ENCODE assay signal across 12 cellular contexts in the genomic region with DNA sequence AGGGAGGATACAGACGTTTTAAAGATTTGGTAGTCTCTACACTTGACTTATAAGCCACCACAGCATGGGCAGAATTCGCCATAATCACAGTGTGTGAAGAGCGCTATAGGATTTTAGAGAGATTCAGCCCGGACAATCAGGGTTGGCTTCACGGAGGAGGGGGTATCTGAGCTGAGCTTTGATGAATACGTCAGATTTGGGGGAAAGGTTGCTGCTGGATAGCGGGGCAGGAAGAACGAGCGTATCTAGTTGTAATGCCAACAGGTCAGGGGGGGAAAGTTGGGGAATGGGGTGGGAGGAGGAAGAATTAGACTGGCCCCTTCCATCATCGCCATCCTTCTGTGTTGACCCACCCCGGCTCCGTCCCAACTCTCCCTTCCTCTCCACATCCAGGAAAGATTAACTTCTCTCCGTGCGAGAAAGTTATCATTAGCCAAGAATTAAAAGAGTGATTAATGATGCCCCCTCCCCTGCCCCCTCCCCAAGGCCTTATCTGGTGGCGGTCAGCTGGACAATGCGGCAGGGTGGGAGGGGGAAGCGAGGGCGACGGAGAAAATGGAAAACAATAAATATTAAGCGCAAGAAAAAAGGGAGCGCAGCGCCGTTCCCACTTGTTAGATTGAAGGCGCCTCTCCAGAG. TPM values are rescaled to one million over a fixed set of nuclear protein-coding genes. Genes with fewer than 3 reads are reported as not detected.
DNase-seq lines count a peak whose midpoint lies in the region; ATAC-seq and TF ChIP-seq lines count a peak whose summit lies in the region.
"Had no signal": no experiment of that assay in that cellular context is flagged by ENCODE, and none has a peak within 500 bp of the region (broad histone marks: within the 10 kb centered on the region; RNA-seq: fewer than 3 reads in every experiment).

No MANE protein-coding gene starts in this region.

- peak overlapping the region; percentile 13 for H3K4me2 ChIP-seq in osteoblast (ENCODE audit: insufficient read depth, low read length)

- no peaks in the 10 kb centered on the region for H4K20me1 ChIP-seq in osteoblast (ENCODE audit: insufficient read depth, low read length)

- H3K27me3 ChIP-seq in heart left ventricle (peaks cover 17 to 83% (median 58%) of the 10 kb centered on the region in 9 donors), right atrium auricular region (peaks cover 0 to 6% of the 10 kb centered on the region in 2 donors), osteoblast (ENCODE audit: insufficient read depth, low read length) (peaks cover 52% of the 10 kb centered on the region), uterus (no peaks in the 10 kb centered on the region), Peyer's patch (peaks cover 0 to 6% of the 10 kb centered on the region in 2 donors)

- H2AFZ ChIP-seq in osteoblast (ENCODE audit: low read length) = no peak overlapping the region

- peaks cover 15% of the 10 kb centered on the region for H3K4me1 Mint-ChIP-seq in glutamatergic neuron (ENCODE audit: low read depth, unreplicated experiment)
- H3K4me1 Mint-ChIP-seq in stimulated activated naive CD8-positive, alpha-beta T cell treated with anti-CD3 and anti-CD28 coated beads, Interleukin-15, amount 100 ng/mL, for 72 hours = peaks cover 5% of the 10 kb centered on the region

- TF ChIP-seq POLR2A in heart left ventricle (IDR thresholded peaks at IDR 0.05) (no peak), uterus (IDR thresholded peaks at IDR 0.05) (no peak), Peyer's patch (IDR thresholded peaks at IDR 0.05) (no peak)

- no peaks in the 10 kb centered on the region for H3K36me3 ChIP-seq in heart left ventricle
- H3K36me3 ChIP-seq in right atrium auricular region = no peaks in the 10 kb centered on the region
- H3K36me3 ChIP-seq in osteoblast (ENCODE audit: insufficient read depth, low read length) = no peaks in the 10 kb centered on the region
- no peaks in the 10 kb centered on the region for H3K36me3 ChIP-seq in uterus
- H3K36me3 ChIP-seq in Peyer's patch = no peaks in the 10 kb centered on the region
- H3K36me3 ChIP-seq: pancreas had no signal

- DNase-seq in heart left ventricle = no peak
- DNase-seq in right atrium auricular region (ENCODE audit: low spot score) = no peak
- DNase-seq in glutamatergic neuron = no peak
- peak; percentile 88 for DNase-seq in osteoblast (ENCODE audit: insufficient read length, low spot score, missing footprints)
- DNase-seq in uterus = no peak
- DNase-seq in Peyer's patch = no peak
- DNase-seq in stimulated activated naive CD8-positive, alpha-beta T cell treated with anti-CD3 and anti-CD28 coated beads, Interleukin-15, amount 100 ng/mL, for 72 hours = no peak
- DNase-seq: activated CD4-positive, alpha-beta T cell treated with anti-CD3 and anti-CD28 coated beads for 48 hours; DMS 273 treated with DMSO at 0.1 percent for 48 hours; T-helper 1 cell had no signal

- no peak overlapping the region for H3K27ac ChIP-seq in heart left ventricle
- no peak overlapping the region for H3K27ac ChIP-seq in right atrium auricular region
- no peak overlapping the region for H3K27ac ChIP-seq in osteoblast (ENCODE audit: low read depth, low read length)
- H3K27ac ChIP-seq in uterus = no peak overlapping the region
- no peak overlapping the region for H3K27ac ChIP-seq in Peyer's patch
- H3K27ac ChIP-seq: pancreas had no signal

- peak overlapping the region; percentile 76 for H3K4me3 Mint-ChIP-seq in glutamatergic neuron (ENCODE audit: unreplicated experiment)
- peak overlapping the region in 1 of 2 donors; percentile 31 for H3K4me3 Mint-ChIP-seq in stimulated activated naive CD8-positive, alpha-beta T cell treated with anti-CD3 and anti-CD28 coated beads, Interleukin-15, amount 100 ng/mL, for 72 hours

- H3K9me3 ChIP-seq in heart left ventricle (peaks cover 0 to 7% (median 4%) of the 10 kb centered on the region in 12 donors), right atrium auricular region (peaks cover 0 to 3% of the 10 kb centered on the region in 2 donors), osteoblast (ENCODE audit: low read depth, low read length) (no peaks in the 10 kb centered on the region), uterus (peaks cover 0 to 3% of the 10 kb centered on the region in 2 donors), Peyer's patch (peaks cover 0 to 4% (median 0%) of the 10 kb centered on the region in 4 donors)
- H3K9me3 ChIP-seq: pancreas had no signal

- no peak overlapping the region for H3K27ac Mint-ChIP-seq in glutamatergic neuron (ENCODE audit: unreplicated experiment)
- H3K27ac Mint-ChIP-seq in stimulated activated naive CD8-positive, alpha-beta T cell treated with anti-CD3 and anti-CD28 coated beads, Interleukin-15, amount 100 ng/mL, for 72 hours = no peak overlapping the region

- peaks cover 13% of the 10 kb centered on the region for H3K36me3 Mint-ChIP-seq in glutamatergic neuron (ENCODE audit: unreplicated experiment)

- H3K79me2 ChIP-seq in osteoblast (ENCODE audit: insufficient read depth, low read length) = no peaks in the 10 kb centered on the region

- TF ChIP-seq CTCF in heart left ventricle (IDR thresholded peaks at IDR 0.05) = no peak
- TF ChIP-seq CTCF in right atrium auricular region (IDR thresholded peaks at IDR 0.05) = no peak
- no peak for TF ChIP-seq CTCF in glutamatergic neuron (IDR thresholded peaks at IDR 0.05; ENCODE audit: partially characterized antibody, unreplicated experiment)
- no peak for TF ChIP-seq CTCF in osteoblast (IDR thresholded peaks at IDR 0.05; ENCODE audit: extremely low read depth, low read depth, low read length)
- TF ChIP-seq CTCF in uterus (IDR thresholded peaks at IDR 0.05) = no peak
- no peak for TF ChIP-seq CTCF in Peyer's patch (IDR thresholded peaks at IDR 0.05)

- WGBS in heart left ventricle, 4 donors = 3 to 7% (median 5%) methylated on average over 24 of the region's 24 CpGs

- intact Hi-C loops in heart left ventricle (cut with DNase I) (no loop called here), uterus (cut with DNase I; ENCODE audit: low total_unique reads) (no loop called here)

- ATAC-seq in heart left ventricle (no peak), GM21381 (IDR thresholded peaks at IDR 0.05; ENCODE audit: unreplicated experiment) (no peak)
- ATAC-seq in stimulated activated naive CD8-positive, alpha-beta T cell treated with anti-CD3 and anti-CD28 coated beads, Interleukin-15, amount 100 ng/mL, for 72 hours = no peak

- H3K9me3 Mint-ChIP-seq in glutamatergic neuron (ENCODE audit: unreplicated experiment) = peaks cover 5% of the 10 kb centered on the region
- peaks cover 4 to 7% of the 10 kb centered on the region in 2 donors for H3K9me3 Mint-ChIP-seq in stimulated activated naive CD8-positive, alpha-beta T cell treated with anti-CD3 and anti-CD28 coated beads, Interleukin-15, amount 100 ng/mL, for 72 hours

- H3K4me1 ChIP-seq in heart left ventricle (peaks cover 0 to 12% (median 3%) of the 10 kb centered on the region in 12 donors), right atrium auricular region (peaks cover 0 to 6% of the 10 kb centered on the region in 2 donors), osteoblast (ENCODE audit: insufficient read depth, low read length) (no peaks in the 10 kb centered on the region), uterus (peaks cover 0 to 4% of the 10 kb centered on the region in 2 donors), Peyer's patch (peaks cover 0 to 12% (median 0%) of the 10 kb centered on the region in 4 donors)

- H3K4me3 ChIP-seq in heart left ventricle = peak overlapping the region in 10 of 12 donors; percentile 4 to 53 (median 42)
- H3K4me3 ChIP-seq in right atrium auricular region = peak overlapping the region in 1 of 2 donors; percentile 39
- peak overlapping the region; percentile 22 for H3K4me3 ChIP-seq in osteoblast (ENCODE audit: insufficient read depth, low read length)
- H3K4me3 ChIP-seq in uterus = peak overlapping the region; percentile 13 to 19
- H3K4me3 ChIP-seq in Peyer's patch = peak overlapping the region in 1 of 4 donors; percentile 23

- H3K27me3 Mint-ChIP-seq in glutamatergic neuron (ENCODE audit: unreplicated experiment) = peaks cover 8% of the 10 kb centered on the region
- H3K27me3 Mint-ChIP-seq in stimulated activated naive CD8-positive, alpha-beta T cell treated with anti-CD3 and anti-CD28 coated beads, Interleukin-15, amount 100 ng/mL, for 72 hours = peaks cover 76% of the 10 kb centered on the region

RNA-seq across cellular contexts. Expression of gene GPATCH2L, which starts 13.5 kb away (rescaled TPM):
- 10 to 100 TPM; 21.0 to 32.8 (median 25.1) TPM for total RNA-seq in heart left ventricle
- 10 to 100 TPM in 1 of 2 donors, 1 to 10 TPM in 1; 5.7 to 13.9 TPM for polyA plus RNA-seq in heart left ventricle
- 10 to 100 TPM; 38.5 to 48.5 TPM for total RNA-seq in right atrium auricular region
- 115 TPM for total RNA-seq in glutamatergic neuron (ENCODE audit: unreplicated experiment)
- total RNA-seq in osteoblast = 43.8 and 48.3 TPM in 2 replicates
- 100 to 1,000 TPM in 2 of 4 donors, 10 to 100 TPM in 2; 47.6 to 230 (median 85.0) TPM for total RNA-seq in uterus
- 10 to 100 TPM; 27.1 to 70.4 (median 56.1) TPM for total RNA-seq in Peyer's patch
